19 cellular contexts compared by ENCODE assay signal in the genomic region with DNA sequence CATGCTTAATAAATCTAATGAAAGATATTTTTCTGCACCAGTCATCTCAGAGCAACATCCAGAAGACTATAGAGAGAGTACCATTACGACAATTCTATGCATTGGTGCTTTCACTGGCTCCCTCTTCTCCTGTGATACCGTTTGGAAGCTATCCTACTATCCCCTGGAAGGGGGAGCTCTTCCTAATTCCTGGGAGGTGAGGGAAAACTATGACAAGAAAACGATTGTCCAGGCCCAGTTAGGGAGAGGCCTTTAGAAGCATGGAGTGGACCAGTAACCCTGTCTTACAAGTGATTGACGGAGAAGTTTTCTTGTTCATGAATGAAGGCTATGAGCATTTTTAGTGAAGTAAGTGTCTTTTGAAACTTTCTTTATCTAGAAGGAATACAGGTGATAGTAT.
DNase-seq lines count a peak whose midpoint lies in the region; ATAC-seq, FAIRE-seq and TF ChIP-seq lines count a peak whose summit lies in the region.
"Had no signal": no experiment of that assay in that cellular context is flagged by ENCODE, and none has a peak within 500 bp of the region (broad histone marks: within the 10 kb centered on the region; RNA-seq: fewer than 3 reads in every experiment).

No MANE protein-coding gene starts in this region.

- DNase-seq in D341Med (ENCODE audit: low spot score) (peak; percentile 47), HuH-7 (ENCODE audit: low spot score) (peak; percentile 7), WERI-Rb-1 (no peak), iPS-NIHi11 (ENCODE audit: low spot score) (peak; percentile 57), DMS153 treated with DMSO at 0.1 percent for 48 hours (lab: John Stamatoyannopoulos, UW; ENCODE audit: unreplicated experiment) (no peak), NCI-H510A (lab: John Stamatoyannopoulos, UW) (no peak), progenitor cell of endocrine pancreas (ENCODE audit: low spot score, unreplicated experiment) (no peak), pancreas (no peak)
- DNase-seq: activated CD4-positive, alpha-beta T cell treated with anti-CD3 and anti-CD28 coated beads, Interleukin-2, amount 10 ng/mL, durations not matched to agents 24 days and 14 days; activated naive CD8-positive, alpha-beta T cell treated with anti-CD3 and anti-CD28 coated beads, Interleukin-2, amount 10 ng/mL, durations not matched to agents 7 days and 5 days; effector CD8-positive, alpha-beta T cell; foreskin melanocyte; NCI-H187; SIG-M5; stimulated activated CD4-positive, alpha-beta T cell treated with anti-CD3 and anti-CD28 coated beads, Interleukin-4, amount 100 ng/mL, for 1 hour; stimulated activated CD8-positive, alpha-beta memory T cell treated with anti-CD3 and anti-CD28 coated beads, Interleukin-4, amount 100 ng/mL, for 48 hours; T-helper 9 cell had no signal

- H3K27ac Mint-ChIP-seq in progenitor cell of endocrine pancreas: no peak overlapping the region
- H3K27ac Mint-ChIP-seq: activated CD4-positive, alpha-beta T cell treated with anti-CD3 and anti-CD28 coated beads, Interleukin-2, amount 10 ng/mL, durations not matched to agents 24 days and 14 days; activated naive CD8-positive, alpha-beta T cell treated with anti-CD3 and anti-CD28 coated beads, Interleukin-2, amount 10 ng/mL, durations not matched to agents 7 days and 5 days; B cell had no signal

- peaks cover 9% of the 10 kb centered on the region for H3K4me1 Mint-ChIP-seq in progenitor cell of endocrine pancreas (ENCODE audit: low read depth)
- H3K4me1 Mint-ChIP-seq: activated CD4-positive, alpha-beta T cell treated with anti-CD3 and anti-CD28 coated beads, Interleukin-2, amount 10 ng/mL, durations not matched to agents 24 days and 14 days; activated naive CD8-positive, alpha-beta T cell treated with anti-CD3 and anti-CD28 coated beads, Interleukin-2, amount 10 ng/mL, durations not matched to agents 7 days and 5 days; B cell had no signal

- ATAC-seq in pancreas: no peak

- intact Hi-C loops in pancreas (cut with DNase I): no loop called here

- H3K4me3 ChIP-seq in WERI-Rb-1 (ENCODE audit: low read depth, low read length): no peak overlapping the region
- H3K4me3 ChIP-seq in pancreas: no peak overlapping the region
- H3K4me3 ChIP-seq: suprapubic skin had no signal

- H3K9me3 Mint-ChIP-seq in progenitor cell of endocrine pancreas (ENCODE audit: low read depth): no peaks in the 10 kb centered on the region
- H3K9me3 Mint-ChIP-seq: activated CD4-positive, alpha-beta T cell treated with anti-CD3 and anti-CD28 coated beads, Interleukin-2, amount 10 ng/mL, durations not matched to agents 24 days and 14 days; activated naive CD8-positive, alpha-beta T cell treated with anti-CD3 and anti-CD28 coated beads, Interleukin-2, amount 10 ng/mL, durations not matched to agents 7 days and 5 days had no signal

- H3K27me3 ChIP-seq in WERI-Rb-1 (ENCODE audit: insufficient read depth, low read depth, severe bottlenecking) (no peaks in the 10 kb centered on the region), pancreas (no peaks in the 10 kb centered on the region)
- H3K27me3 ChIP-seq: suprapubic skin had no signal

- no peak overlapping the region for H3K27ac ChIP-seq in WERI-Rb-1
- H3K27ac ChIP-seq in pancreas: no peak overlapping the region
- H3K27ac ChIP-seq: suprapubic skin had no signal

- H3K27me3 Mint-ChIP-seq in progenitor cell of endocrine pancreas: no peaks in the 10 kb centered on the region
- H3K27me3 Mint-ChIP-seq: activated naive CD8-positive, alpha-beta T cell treated with anti-CD3 and anti-CD28 coated beads, Interleukin-2, amount 10 ng/mL, durations not matched to agents 7 days and 5 days had no signal

- H3K9me3 ChIP-seq in WERI-Rb-1 (ENCODE audit: severe bottlenecking): no peaks in the 10 kb centered on the region
- H3K9me3 ChIP-seq in pancreas: no peaks in the 10 kb centered on the region
- H3K9me3 ChIP-seq: suprapubic skin had no signal

- H3K36me3 ChIP-seq in WERI-Rb-1: no peaks in the 10 kb centered on the region
- H3K36me3 ChIP-seq in pancreas: no peaks in the 10 kb centered on the region
- H3K36me3 ChIP-seq: suprapubic skin had no signal

- no peak for FAIRE-seq in pancreas (lab: Jason Lieb, UNC)

- H3K36me3 Mint-ChIP-seq in progenitor cell of endocrine pancreas (ENCODE audit: insufficient read depth): no peaks in the 10 kb centered on the region
- H3K36me3 Mint-ChIP-seq: activated naive CD8-positive, alpha-beta T cell treated with anti-CD3 and anti-CD28 coated beads, Interleukin-2, amount 10 ng/mL, durations not matched to agents 7 days and 5 days had no signal

- WGBS in pancreas, 2 donors: 75 to 76% methylated on average over 4 of the region's 4 CpGs

- no peak overlapping the region for H3K4me3 Mint-ChIP-seq in progenitor cell of endocrine pancreas (ENCODE audit: low read depth)
- H3K4me3 Mint-ChIP-seq: activated CD4-positive, alpha-beta T cell treated with anti-CD3 and anti-CD28 coated beads, Interleukin-2, amount 10 ng/mL, durations not matched to agents 24 days and 14 days; activated naive CD8-positive, alpha-beta T cell treated with anti-CD3 and anti-CD28 coated beads, Interleukin-2, amount 10 ng/mL, durations not matched to agents 7 days and 5 days; B cell had no signal

- peaks cover 0 to 6% (median 4%) of the 10 kb centered on the region in 3 donors for H3K4me1 ChIP-seq in pancreas
- H3K4me1 ChIP-seq: suprapubic skin had no signal

- TF ChIP-seq CTCF in WERI-Rb-1 (IDR thresholded peaks at IDR 0.05; ENCODE audit: low read depth, low read length): peak; percentile 61
- TF ChIP-seq CTCF in progenitor cell of endocrine pancreas (IDR thresholded peaks at IDR 0.05; ENCODE audit: unreplicated experiment): no peak
- TF ChIP-seq CTCF in pancreas (IDR thresholded peaks at IDR 0.05): no peak

Comparison
In these comparisons a context has a peak if more than half of its experiments do, and no peak if none do; other contexts are left out.
1. DNase-seq: peak in D341Med (single experiment), HuH-7 (single experiment) and iPS-NIHi11 (single experiment); none in WERI-Rb-1 (single experiment), DMS153 treated with DMSO at 0.1 percent for 48 hours (single experiment), NCI-H510A (single experiment), progenitor cell of endocrine pancreas (single experiment) and pancreas (0 of 6).